10 cellular contexts compared by ENCODE assay signal in the genomic region with DNA sequence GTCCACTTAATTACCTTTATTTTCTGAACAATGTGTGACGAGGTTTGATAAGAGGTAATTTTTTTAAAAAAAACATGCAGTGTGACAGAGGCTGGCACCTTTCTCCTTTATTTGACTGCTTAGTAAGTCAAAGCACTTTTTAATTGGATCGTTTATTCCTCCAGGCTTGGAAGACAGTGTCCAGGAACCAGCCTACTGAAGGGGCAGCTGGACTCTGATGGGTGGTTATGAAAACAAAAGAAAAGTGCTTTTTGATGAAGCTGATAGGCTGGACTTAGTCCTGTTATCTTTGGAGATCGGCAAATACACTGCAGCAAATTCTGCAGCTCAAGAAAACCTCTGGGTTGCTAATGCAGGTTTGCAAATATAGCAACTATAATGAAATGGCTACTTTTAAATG.
"Had no signal": no experiment of that assay in that cellular context is flagged by ENCODE, and none has a peak within 500 bp of the region (broad histone marks: within the 10 kb centered on the region; RNA-seq: fewer than 3 reads in every experiment).

No MANE protein-coding gene starts in this region.

- H3K27me3 ChIP-seq: body of pancreas, thyroid gland had no signal

- DNase-seq: activated CD4-positive, alpha-beta T cell treated with anti-CD3 and anti-CD28 coated beads, Interleukin-2, amount 50 U/mL, for 4 hours; activated T-cell treated with anti-CD3 and anti-CD28 coated beads, Interleukin-2, amount 50 U/mL, for 1 hour; body of pancreas; cerebellar nuclear complex; immature natural killer cell; left cardiac atrium; naive thymus-derived CD4-positive, alpha-beta T cell; small intestine had no signal

- H3K27ac ChIP-seq: body of pancreas, thyroid gland had no signal

- H3K4me1 ChIP-seq: body of pancreas had no signal

- H3K9me3 ChIP-seq: body of pancreas, thyroid gland had no signal

- H3K36me3 ChIP-seq: thyroid gland had no signal

- ATAC-seq: activated CD4-positive, CD25-positive, alpha-beta regulatory T cell treated with anti-CD3 and anti-CD28 coated beads, Interleukin-2, amount 50 U/mL, for 24 hours; body of pancreas; naive thymus-derived CD4-positive, alpha-beta T cell had no signal

- H3K4me3 ChIP-seq: body of pancreas, thyroid gland had no signal
